7 cellular contexts compared by ENCODE assay signal in the genomic region with DNA sequence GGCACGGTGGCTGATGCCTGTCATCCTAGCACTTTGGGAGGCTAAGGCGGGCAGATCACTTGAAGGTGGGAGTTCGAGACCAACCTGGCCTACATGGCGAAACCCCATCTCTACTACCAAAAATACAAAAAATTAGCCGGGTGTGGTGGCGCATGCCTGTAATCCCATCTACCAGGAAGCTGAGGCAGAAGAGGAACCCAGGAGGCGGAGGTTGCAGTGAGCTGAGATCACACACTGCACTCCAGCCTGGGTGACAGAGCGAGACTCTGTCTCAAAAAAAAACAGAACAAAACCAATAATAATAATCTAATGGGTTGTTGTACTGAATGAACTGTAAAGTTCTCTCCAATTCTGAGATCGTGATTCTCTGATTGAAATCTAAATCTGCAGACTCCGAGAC. TPM values are rescaled to one million over a fixed set of nuclear protein-coding genes. Genes with fewer than 3 reads are reported as not detected.
A peak's percentile ranks its signal among the peaks of the same experiment; 100 is the strongest.
DNase-seq lines count a peak whose midpoint lies in the region; ATAC-seq and TF ChIP-seq lines count a peak whose summit lies in the region.
"Not testable (repeated sequence)": the region's sequence is repeated elsewhere in the genome, so short reads cannot be mapped to it uniquely, and the experiment has no call there.

No MANE protein-coding gene starts in this region.

- H3K4me2 ChIP-seq in BLaER1 treated with 17β-estradiol and CSF1 and Interleukin-3, amounts not matched to agents 10 nM and 100 nM = peak overlapping the region; percentile 56 to 79 (median 71)
- H3K4me2 ChIP-seq in HCT116 (ENCODE audit: low read length) (peak overlapping the region; percentile 37; the same call in 1 of the 2 replicates), OCI-LY7 (ENCODE audit: low read length) (0 out of 2 replicates have a peak overlapping the region, but pooled peaks have one; percentile 3)

- BruUV-seq in HCT116 (replicated peaks; lab: Mats Ljungman, UMichigan); OCI-LY7 (replicated peaks; lab: Mats Ljungman, UMichigan): not testable (repeated sequence)

- H3K4me1 ChIP-seq in BLaER1 treated with 17β-estradiol and CSF1 and Interleukin-3, amounts not matched to agents 10 nM and 100 nM = peaks cover 51 to 65% (median 57%) of the 10 kb centered on the region in 10 experiments
- H3K4me1 ChIP-seq in HCT116 (ENCODE audit: control insufficient read depth in 1 of 2, insufficient read depth in 2 of 2, low read length in 2 of 2) (peaks cover 0 to 14% of the 10 kb centered on the region in 2 experiments; a peak in 2 of 4 replicates), OCI-LY7 (ENCODE audit: insufficient read depth, low read length, poor library complexity, severe bottlenecking) (peaks cover 69% of the 10 kb centered on the region)

- H3K9me2 ChIP-seq in HCT116 (ENCODE audit: insufficient read depth); OCI-LY7 (ENCODE audit: insufficient read depth, low read length): not testable (repeated sequence)

- not testable (repeated sequence) for H3K9me3 Mint-ChIP-seq in naive B cell; stimulated activated memory B cell treated with anti-CD40 and anti-IgM and Interleukin-4, amounts not matched to agents 10 μg/mL and 1 μg/mL and 100 μg/mL, for 72 hours

- not testable (repeated sequence) for DNase-seq in HCT116 (ENCODE audit: low read depth, low spot score); OCI-LY7 (ENCODE audit: low spot score); epithelial cell of prostate (ENCODE audit: low read depth, low spot score); naive B cell
- peak; percentile 12 for DNase-seq in MV-4-11 (lab: John Stamatoyannopoulos, UW)

- RAD21 ChIA-PET in HCT116 (lab: Charles Lee; ENCODE audit: low non-redundant PET in 1 of 2, low total read pairs in 2 of 2, uncharacterized antibody in 2 of 2, unreplicated experiment in 2 of 2) = not testable (repeated sequence)

- POLR2A ChIA-PET in HCT116 (lab: Charles Lee) = not testable (repeated sequence)
- POLR2A ChIA-PET in OCI-LY7 (lab: Charles Lee) = interaction anchor here (1.0 to 1.8 kb wide), 2 partner anchors 18 to 34 kb away, joined by 3 to 10 read pairs; no protein-coding TSS in a partner anchor

- not testable (repeated sequence) for H3K27me3 Mint-ChIP-seq in naive B cell; stimulated activated memory B cell treated with anti-CD40 and anti-IgM and Interleukin-4, amounts not matched to agents 10 μg/mL and 1 μg/mL and 100 μg/mL, for 72 hours

- TF ChIP-seq POLR2A in HCT116 (IDR thresholded peaks at IDR 0.05; ENCODE audit: borderline replicate concordance, extremely low read depth, insufficient read depth, insufficient read length) = not testable (repeated sequence)

- H3K4me3 Mint-ChIP-seq in naive B cell = peak overlapping the region in 6 of 8 donors; percentile 13 to 88 (median 46)
- H3K4me3 Mint-ChIP-seq in stimulated activated memory B cell treated with anti-CD40 and anti-IgM and Interleukin-4, amounts not matched to agents 10 μg/mL and 1 μg/mL and 100 μg/mL, for 72 hours = not testable (repeated sequence)

- peaks cover 0 to 47% (median 18%) of the 10 kb centered on the region in 11 experiments; a peak in 11 of 22 replicates for H4K20me1 ChIP-seq in BLaER1 treated with 17β-estradiol and CSF1 and Interleukin-3, amounts not matched to agents 10 nM and 100 nM
- H4K20me1 ChIP-seq in HCT116 (ENCODE audit: insufficient read depth); OCI-LY7 (ENCODE audit: insufficient read depth, low read length): not testable (repeated sequence)

- H3K36me3 Mint-ChIP-seq in naive B cell; stimulated activated memory B cell treated with anti-CD40 and anti-IgM and Interleukin-4, amounts not matched to agents 10 μg/mL and 1 μg/mL and 100 μg/mL, for 72 hours: not testable (repeated sequence)

- H3K9me3 ChIP-seq in BLaER1 treated with 17β-estradiol and CSF1 and Interleukin-3, amounts not matched to agents 10 nM and 100 nM (replicated peaks in 1 of 11); HCT116 (ENCODE audit: control insufficient read depth in 1 of 2, insufficient read depth in 1 of 2, low read depth in 1 of 2, low read length in 2 of 2); OCI-LY7 (ENCODE audit: low read length): not testable (repeated sequence)

- H3K27ac Mint-ChIP-seq in naive B cell = peak overlapping the region in 5 of 6 donors; percentile 58 to 98 (median 86)
- peak overlapping the region; percentile 13 for H3K27ac Mint-ChIP-seq in stimulated activated memory B cell treated with anti-CD40 and anti-IgM and Interleukin-4, amounts not matched to agents 10 μg/mL and 1 μg/mL and 100 μg/mL, for 72 hours

- H3K27ac ChIP-seq in BLaER1 treated with 17β-estradiol and CSF1 and Interleukin-3, amounts not matched to agents 10 nM and 100 nM = peak overlapping the region in 7 of 11 experiments; percentile 14 to 55 (median 37); a peak in 14 of 22 replicates
- not testable (repeated sequence) for H3K27ac ChIP-seq in HCT116 (ENCODE audit: low read depth, low read length); OCI-LY7 (ENCODE audit: low read depth, low read length, poor library complexity, severe bottlenecking)
- H3K27ac ChIP-seq in epithelial cell of prostate = peak overlapping the region; percentile 52

- TF ChIP-seq CTCF in HCT116 (IDR thresholded peaks at IDR 0.05 in 2 of 3, conservative IDR thresholded peaks at IDR 0.05 in 1 of 3; ENCODE audit: borderline replicate concordance in 1 of 3, insufficient read depth in 1 of 3, low read depth in 2 of 3, low read length in 2 of 3); OCI-LY7 (conservative IDR thresholded peaks at IDR 0.05; ENCODE audit: low read length): not testable (repeated sequence)

- H3K27me3 ChIP-seq in BLaER1 treated with 17β-estradiol and CSF1 and Interleukin-3, amounts not matched to agents 10 nM and 100 nM; HCT116 (ENCODE audit: insufficient read depth, low read length): not testable (repeated sequence)

- peaks cover 0 to 29% (median 16%) of the 10 kb centered on the region in 11 experiments; a peak in 15 of 22 replicates for H3K36me3 ChIP-seq in BLaER1 treated with 17β-estradiol and CSF1 and Interleukin-3, amounts not matched to agents 10 nM and 100 nM
- not testable (repeated sequence) for H3K36me3 ChIP-seq in HCT116 (ENCODE audit: control insufficient read depth in 1 of 2, insufficient read depth in 2 of 2, low read length in 2 of 2)
- H3K36me3 ChIP-seq in OCI-LY7 (ENCODE audit: insufficient read depth, low read length) = peaks cover 38% of the 10 kb centered on the region

- H2AFZ ChIP-seq in HCT116 (ENCODE audit: low read depth, low read length, poor library complexity, severe bottlenecking); OCI-LY7 (ENCODE audit: low read length): not testable (repeated sequence)

- H3K79me2 ChIP-seq in HCT116 (ENCODE audit: insufficient read depth, low read length) = peaks cover 28% of the 10 kb centered on the region
- H3K79me2 ChIP-seq in OCI-LY7 (ENCODE audit: insufficient read depth, low read depth, low read length) = peaks cover 80% of the 10 kb centered on the region

- intact Hi-C loops in HCT116 (cut with micrococcal nuclease) (loop anchor here (10.0 kb wide), 1 partner anchor 266 kb away; no protein-coding TSS in a partner anchor), OCI-LY7 (cut with micrococcal nuclease; ENCODE audit: unreplicated experiment) (loop anchor here (10.0 kb wide), 1 partner anchor 266 kb away; no protein-coding TSS in a partner anchor)

- peak overlapping the region in 8 of 11 experiments; percentile 1 to 39 (median 21); a peak in 11 of 22 replicates for H3K9ac ChIP-seq in BLaER1 treated with 17β-estradiol and CSF1 and Interleukin-3, amounts not matched to agents 10 nM and 100 nM
- H3K9ac ChIP-seq in HCT116 (ENCODE audit: low read length) = not testable (repeated sequence)

- not testable (repeated sequence) for ATAC-seq in HCT116; stimulated activated memory B cell treated with anti-CD40 and anti-IgM and Interleukin-4, amounts not matched to agents 10 μg/mL and 1 μg/mL and 100 μg/mL, for 72 hours
- ATAC-seq in naive B cell (ENCODE audit: low read depth in 2 of 2) = peak; percentile 37 to 62

- TF ChIP-seq RAD21 in HCT116 (IDR thresholded peaks at IDR 0.05; ENCODE audit: low read depth) = not testable (repeated sequence)

- peaks cover 53 to 81% (median 62%) of the 10 kb centered on the region in 3 donors for H3K4me1 Mint-ChIP-seq in naive B cell
- H3K4me1 Mint-ChIP-seq in stimulated activated memory B cell treated with anti-CD40 and anti-IgM and Interleukin-4, amounts not matched to agents 10 μg/mL and 1 μg/mL and 100 μg/mL, for 72 hours = peaks cover 58% of the 10 kb centered on the region

- H3K4me3 ChIP-seq in BLaER1 treated with 17β-estradiol and CSF1 and Interleukin-3, amounts not matched to agents 10 nM and 100 nM; HCT116 (replicated peaks in 1 of 2; ENCODE audit: low read depth in 1 of 2, low read length in 2 of 2); OCI-LY7 (ENCODE audit: low read depth, low read length, poor library complexity, severe bottlenecking): not testable (repeated sequence)

- CTCF ChIA-PET in HCT116 (lab: Charles Lee); OCI-LY7 (lab: Charles Lee; ENCODE audit: unreplicated experiment): not testable (repeated sequence)

RNA-seq across cellular contexts. Expression of gene SGSM3, which starts 8.1 kb away (rescaled TPM):
- total RNA-seq in HCT116 (2021; ENCODE audit: unreplicated experiment) (58.8 TPM), OCI-LY7 (2022) (130 and 144 TPM in 2 replicates)
- polyA plus RNA-seq in HCT116 (2012) = 64.7 and 72.2 TPM in 2 replicates
- 168 and 197 TPM in 2 replicates for total RNA-seq in OCI-LY7 (2014; rRNA removed; shearing (Covaris generic))
- polyA plus RNA-seq in naive B cell (ENCODE audit: low read depth in 6 of 6) = 10 to 100 TPM; 62.8 to 91.0 (median 75.8) TPM

RNA-seq across cellular contexts. Expression of gene ADSL, which starts 32.2 kb away (rescaled TPM):
- total RNA-seq in HCT116 (2021; ENCODE audit: unreplicated experiment) (126 TPM), OCI-LY7 (2022) (120 and 137 TPM in 2 replicates)
- 120 and 142 TPM in 2 replicates for polyA plus RNA-seq in HCT116 (2012)
- 117 and 141 TPM in 2 replicates for total RNA-seq in OCI-LY7 (2014; rRNA removed; shearing (Covaris generic))
- polyA plus RNA-seq in naive B cell (ENCODE audit: low read depth in 6 of 6) = 10 to 100 TPM; 44.4 to 73.3 (median 55.6) TPM

Comparison
In these comparisons a context has a peak if more than half of its experiments do, and no peak if none do; other contexts are left out.
1. H3K4me2 ChIP-seq: peak in every context shown above with its lines; median percentile 71 in BLaER1 treated with 17β-estradiol and CSF1 and Interleukin-3, amounts not matched to agents 10 nM and 100 nM; 37 in HCT116; 3 in OCI-LY7.